20 cellular contexts compared by ENCODE assay signal in the genomic region with DNA sequence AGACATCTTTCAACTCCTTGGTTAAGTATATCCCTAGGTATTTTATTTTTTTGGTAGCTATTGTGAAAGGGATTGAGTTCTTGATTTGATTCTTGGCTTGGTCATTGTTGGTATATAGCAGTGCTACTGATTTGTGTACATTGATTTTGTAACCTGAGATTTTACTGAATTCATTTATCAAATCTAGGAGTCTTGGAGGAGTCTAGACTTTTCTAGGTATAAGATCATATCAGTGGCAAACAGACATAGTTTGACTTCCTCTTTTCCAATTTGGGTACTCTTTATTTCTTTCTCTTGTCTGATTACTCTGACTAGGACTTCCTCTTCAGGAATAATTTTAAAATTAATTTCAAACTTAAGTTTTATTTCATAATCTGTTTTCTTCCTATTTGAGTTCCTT.
"Had no signal": no experiment of that assay in that cellular context is flagged by ENCODE, and none has a peak within 500 bp of the region (broad histone marks: within the 10 kb centered on the region; RNA-seq: fewer than 3 reads in every experiment).

No MANE protein-coding gene starts in this region.

- DNase-seq: dorsolateral prefrontal cortex; effector CD4-positive, alpha-beta T cell; gastrocnemius medialis; head of caudate nucleus; left cardiac atrium; left lung; mesenchymal stem cell; mucosa of descending colon; naive B cell; right lobe of liver; small intestine; stimulated activated CD4-positive, alpha-beta T cell treated with anti-CD3 and anti-CD28 coated beads, Interleukin-15, amount 100 ng/mL, for 24 hours; stimulated activated CD4-positive, alpha-beta T cell treated with anti-CD3 and anti-CD28 coated beads, Interleukin-2, amount 100 ng/mL, for 48 hours; stimulated activated naive B cell treated with anti-CD40 and anti-IgM and Interleukin-4, amounts not matched to agents 10 μg/mL and 1 μg/mL and 100 μg/mL, for 72 hours; upper lobe of left lung had no signal

- FAIRE-seq: islet of Langerhans, small intestine, urothelium cell line had no signal

- H3K4me3 ChIP-seq: dorsolateral prefrontal cortex, gastrocnemius medialis, hepatocyte, left lung, mucosa of descending colon, right lobe of liver, thoracic aorta, tibial nerve, upper lobe of left lung had no signal
